Comparison of ENCODE assay signal across 10 cellular contexts in the genomic region with DNA sequence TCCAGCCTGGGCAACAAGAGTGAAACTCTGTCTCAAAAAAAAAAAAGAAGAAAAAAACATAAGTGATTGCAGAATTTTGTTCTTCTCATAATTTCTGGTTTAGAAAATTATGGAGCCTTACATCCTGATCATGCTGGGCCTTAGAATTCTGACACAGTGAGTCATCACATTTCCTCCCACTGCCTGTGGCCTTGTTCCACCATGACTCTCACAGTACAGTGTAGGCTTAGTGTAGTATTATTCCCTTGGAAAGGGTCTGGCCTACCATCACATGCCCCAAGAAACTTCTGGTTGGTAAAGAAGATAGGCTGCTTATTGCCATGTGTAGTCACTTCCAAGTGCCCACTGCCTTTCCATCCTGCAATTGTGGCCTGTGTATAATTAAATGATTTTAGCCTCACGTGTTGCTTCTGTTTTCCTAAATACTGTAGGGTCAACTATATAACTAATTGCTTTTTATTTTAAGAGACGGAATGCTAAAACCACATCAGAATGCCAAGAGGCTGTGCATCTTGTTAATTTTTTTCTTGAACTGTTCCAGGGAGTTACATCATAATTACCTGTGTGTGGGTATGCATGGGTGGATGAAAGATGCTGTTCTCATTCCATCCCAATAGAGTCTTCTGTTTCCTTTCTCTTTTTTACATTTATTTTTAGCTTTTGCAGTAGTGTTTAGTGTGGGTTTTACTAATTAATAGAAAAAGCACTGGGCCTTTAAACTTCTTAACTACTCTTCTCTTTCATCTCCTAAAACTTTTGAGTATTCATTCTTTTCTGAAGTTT. TPM values are rescaled to one million over a fixed set of nuclear protein-coding genes. Genes with fewer than 3 reads are reported as not detected.
A peak's percentile ranks its signal among the peaks of the same experiment; 100 is the strongest.
DNase-seq lines count a peak whose midpoint lies in the region; ATAC-seq, FAIRE-seq and TF ChIP-seq lines count a peak whose summit lies in the region.
"Had no signal": no experiment of that assay in that cellular context is flagged by ENCODE, and none has a peak within 500 bp of the region (broad histone marks: within the 10 kb centered on the region; RNA-seq: fewer than 3 reads in every experiment).

No MANE protein-coding gene starts in this region.

- in situ Hi-C loops in GM13976 (cut with MboI; ENCODE audit: low sequenced_read_pairs, unreplicated experiment), result no loop called here

- no peaks in the 10 kb centered on the region for H3K9me3 Mint-ChIP-seq in activated T-cell treated with anti-CD3 and anti-CD28 coated beads, Interleukin-2, amount 50 U/mL, for 4 hours
- H3K9me3 Mint-ChIP-seq in nephron progenitor cell, result no peaks in the 10 kb centered on the region

- no peak for TF ChIP-seq POLR2A in H54 (IDR thresholded peaks at IDR 0.05; ENCODE audit: low read depth, low read length)

- no peak overlapping the region for H3K27ac Mint-ChIP-seq in nephron progenitor cell

- H3K27me3 Mint-ChIP-seq in activated T-cell treated with anti-CD3 and anti-CD28 coated beads, Interleukin-2, amount 50 U/mL, for 4 hours (ENCODE audit: low read depth), result no peaks in the 10 kb centered on the region
- no peaks in the 10 kb centered on the region for H3K27me3 Mint-ChIP-seq in nephron progenitor cell (ENCODE audit: low read depth, poor library complexity)

- ATAC-seq in activated T-cell treated with anti-CD3 and anti-CD28 coated beads, Interleukin-2, amount 50 U/mL, for 4 hours, result peak; percentile 77 to 81
- no peak for ATAC-seq in HG02588 (IDR thresholded peaks at IDR 0.05; ENCODE audit: unreplicated experiment)

- FAIRE-seq in H54 (lab: Jason Lieb, UNC), result peak; percentile 98

- no peak overlapping the region for H3K4me3 Mint-ChIP-seq in activated T-cell treated with anti-CD3 and anti-CD28 coated beads, Interleukin-2, amount 50 U/mL, for 4 hours
- H3K4me3 Mint-ChIP-seq in nephron progenitor cell, result no peak overlapping the region

- peaks cover 9% of the 10 kb centered on the region for H3K4me1 Mint-ChIP-seq in activated T-cell treated with anti-CD3 and anti-CD28 coated beads, Interleukin-2, amount 50 U/mL, for 4 hours (ENCODE audit: low read depth)
- peaks cover 28% of the 10 kb centered on the region for H3K4me1 Mint-ChIP-seq in nephron progenitor cell

- H3K36me3 Mint-ChIP-seq in activated T-cell treated with anti-CD3 and anti-CD28 coated beads, Interleukin-2, amount 50 U/mL, for 4 hours (ENCODE audit: insufficient read depth), result peaks cover 41% of the 10 kb centered on the region
- peaks cover 55% of the 10 kb centered on the region for H3K36me3 Mint-ChIP-seq in nephron progenitor cell (ENCODE audit: low read depth)

- TF ChIP-seq CTCF in GM13976 (IDR thresholded peaks at IDR 0.05; ENCODE audit: borderline replicate concordance, control extremely low read depth, extremely low read depth, insufficient read depth, missing control alignments) (no peak), nephron progenitor cell (IDR thresholded peaks at IDR 0.05) (no peak)

- DNase-seq in 8988T (peak; percentile 28), H54 (ENCODE audit: insufficient read length, low spot score) (peak; percentile 59), foreskin melanocyte (peak; percentile 94), GM13976 (ENCODE audit: low spot score) (no peak), NCI-H1048 (lab: John Stamatoyannopoulos, UW) (no peak), nephron progenitor cell (no peak)
- no peak for DNase-seq in activated T-cell treated with anti-CD3 and anti-CD28 coated beads, Interleukin-2, amount 50 U/mL, for 4 hours
- DNase-seq: GDM1, RPMI8226 had no signal

RNA-seq across cellular contexts. Expression of gene OGFOD1, which starts 25.9 kb away (rescaled TPM):
- total RNA-seq in activated T-cell treated with anti-CD3 and anti-CD28 coated beads, Interleukin-2, amount 50 U/mL, for 4 hours, result 100 to 1,000 TPM in 2 of 3 donors, 10 to 100 TPM in 1; 99.3 to 108 (median 101) TPM

RNA-seq across cellular contexts. Expression of gene NUDT21, which starts 26.2 kb away (rescaled TPM):
- 100 to 1,000 TPM; 234 to 247 (median 245) TPM for total RNA-seq in activated T-cell treated with anti-CD3 and anti-CD28 coated beads, Interleukin-2, amount 50 U/mL, for 4 hours

RNA-seq across cellular contexts. Expression of gene BBS2, which starts 42.5 kb away (rescaled TPM):
- total RNA-seq in activated T-cell treated with anti-CD3 and anti-CD28 coated beads, Interleukin-2, amount 50 U/mL, for 4 hours, result 1 to 10 TPM; 6.2 to 8.2 (median 8.0) TPM

RNA-seq across cellular contexts. Expression of gene AMFR, which starts 51.9 kb away (rescaled TPM):
- total RNA-seq in activated T-cell treated with anti-CD3 and anti-CD28 coated beads, Interleukin-2, amount 50 U/mL, for 4 hours, result 10 to 100 TPM; 36.3 to 44.6 (median 41.1) TPM

Comparison
In these comparisons a context has a peak if more than half of its experiments do, and no peak if none do; other contexts are left out.
1. DNase-seq: peak in 8988T (single experiment), H54 (single experiment) and foreskin melanocyte (single experiment); none in activated T-cell treated with anti-CD3 and anti-CD28 coated beads, Interleukin-2, amount 50 U/mL, for 4 hours (single experiment), GM13976 (single experiment), NCI-H1048 (single experiment) and nephron progenitor cell (single experiment).